19 cellular contexts compared by ENCODE assay signal in the genomic region with DNA sequence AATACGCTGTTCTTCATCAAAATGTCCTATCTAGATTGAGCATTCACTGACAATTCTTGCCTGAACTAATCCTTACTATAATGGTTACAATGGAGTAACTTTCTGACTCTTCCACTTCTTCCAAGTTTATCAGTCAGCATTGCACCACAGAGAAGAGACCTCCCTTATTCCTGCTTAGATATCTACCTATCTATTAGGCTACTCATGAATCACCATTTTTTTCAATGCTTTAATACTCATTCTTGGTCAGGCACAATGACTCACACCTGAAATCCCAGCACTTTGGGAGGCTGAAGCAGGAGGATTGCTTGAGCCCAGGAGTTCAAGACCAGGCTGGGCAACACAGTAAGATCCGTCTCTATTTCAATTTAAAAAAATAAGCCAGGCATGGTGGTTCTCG. TPM values are rescaled to one million over a fixed set of nuclear protein-coding genes. Genes with fewer than 3 reads are reported as not detected.
DNase-seq lines count a peak whose midpoint lies in the region; ATAC-seq and TF ChIP-seq lines count a peak whose summit lies in the region.
"Had no signal": no experiment of that assay in that cellular context is flagged by ENCODE, and none has a peak within 500 bp of the region (broad histone marks: within the 10 kb centered on the region; RNA-seq: fewer than 3 reads in every experiment).

No MANE protein-coding gene starts in this region.

- no peaks in the 10 kb centered on the region for H3K36me3 Mint-ChIP-seq in CD4-positive, alpha-beta T cell (ENCODE audit: low read depth)
- H3K36me3 Mint-ChIP-seq in IgD-negative memory B cell = peaks cover 10% of the 10 kb centered on the region
- peaks cover 24% of the 10 kb centered on the region for H3K36me3 Mint-ChIP-seq in activated T-helper 2 cell treated with anti-CD3 and anti-CD28 coated beads, Interferon-gamma antibody, Interleukin-2, Interleukin-4, amounts not matched to agents 10 μg/mL and 5 μg/mL and 100 μg/mL, durations not matched to agents 14 hours and 24 hours and 36 hours (ENCODE audit: low read depth)
- H3K36me3 Mint-ChIP-seq: neural progenitor cell had no signal

- no peaks in the 10 kb centered on the region for H3K36me3 ChIP-seq in WERI-Rb-1
- H3K36me3 ChIP-seq: heart left ventricle, neural progenitor cell had no signal

- H3K4me3 ChIP-seq in WERI-Rb-1 (ENCODE audit: low read depth, low read length) = no peak overlapping the region
- H3K4me3 ChIP-seq in dorsolateral prefrontal cortex = no peak overlapping the region
- H3K4me3 ChIP-seq: body of pancreas, heart left ventricle, neural progenitor cell, testis had no signal

- ATAC-seq in CD4-positive, alpha-beta T cell (ENCODE audit: poor library complexity) = no peak
- ATAC-seq in HG02973 (IDR thresholded peaks at IDR 0.05; ENCODE audit: unreplicated experiment) = no peak
- ATAC-seq: body of pancreas, esophagus mucosa, heart left ventricle, right cardiac atrium had no signal

- CTCF ChIA-PET in CD4-positive, alpha-beta T cell (lab: Charles Lee) = no interaction called here

- DNase-seq in CD4-positive, alpha-beta T cell = no peak
- DNase-seq in activated T-helper 2 cell treated with anti-CD3 and anti-CD28 coated beads, Interferon-gamma antibody, Interleukin-2, Interleukin-4, amounts not matched to agents 10 μg/mL and 5 μg/mL and 100 μg/mL, durations not matched to agents 14 hours and 24 hours and 36 hours (ENCODE audit: low spot score) = no peak
- DNase-seq in kidney tubule cell (ENCODE audit: low spot score) = peak; percentile 40
- DNase-seq in DMS53 treated with DMSO at 0.1 percent for 48 hours (lab: John Stamatoyannopoulos, UW; ENCODE audit: unreplicated experiment) = no peak
- no peak for DNase-seq in WERI-Rb-1
- DNase-seq in dorsolateral prefrontal cortex = no peak
- DNase-seq: activated gamma-delta T cell treated with Interleukin-2 at 50 U/mL for 16 hours; body of pancreas; cortex of kidney; GOT3; heart left ventricle; mesenchymal stem cell; right cardiac atrium; stimulated activated CD4-positive, alpha-beta T cell treated with anti-CD3 and anti-CD28 coated beads, Interleukin-2, amount 100 ng/mL, for 24 hours; testis had no signal

- H3K4me1 Mint-ChIP-seq in CD4-positive, alpha-beta T cell (ENCODE audit: low read depth) = peaks cover 72% of the 10 kb centered on the region
- peaks cover 30 to 38% (median 31%) of the 10 kb centered on the region in 3 donors for H3K4me1 Mint-ChIP-seq in IgD-negative memory B cell
- H3K4me1 Mint-ChIP-seq in activated T-helper 2 cell treated with anti-CD3 and anti-CD28 coated beads, Interferon-gamma antibody, Interleukin-2, Interleukin-4, amounts not matched to agents 10 μg/mL and 5 μg/mL and 100 μg/mL, durations not matched to agents 14 hours and 24 hours and 36 hours (ENCODE audit: low read depth) = peaks cover 52% of the 10 kb centered on the region
- H3K4me1 Mint-ChIP-seq: neural progenitor cell had no signal

- H3K4me3 Mint-ChIP-seq in CD4-positive, alpha-beta T cell = peak overlapping the region; percentile 23
- peak overlapping the region in 1 of 4 donors; percentile 49 for H3K4me3 Mint-ChIP-seq in IgD-negative memory B cell
- no peak overlapping the region for H3K4me3 Mint-ChIP-seq in activated T-helper 2 cell treated with anti-CD3 and anti-CD28 coated beads, Interferon-gamma antibody, Interleukin-2, Interleukin-4, amounts not matched to agents 10 μg/mL and 5 μg/mL and 100 μg/mL, durations not matched to agents 14 hours and 24 hours and 36 hours (ENCODE audit: low read depth)
- H3K4me3 Mint-ChIP-seq: neural progenitor cell had no signal

- no peaks in the 10 kb centered on the region for H3K27me3 ChIP-seq in CD4-positive, alpha-beta T cell (ENCODE audit: control insufficient read depth, insufficient read depth, low read length)
- H3K27me3 ChIP-seq in WERI-Rb-1 (ENCODE audit: insufficient read depth, low read depth, severe bottlenecking) (no peaks in the 10 kb centered on the region), dorsolateral prefrontal cortex (no peaks in the 10 kb centered on the region)
- H3K27me3 ChIP-seq: body of pancreas, heart left ventricle, neural progenitor cell, testis had no signal

- H3K9me3 Mint-ChIP-seq in CD4-positive, alpha-beta T cell = no peaks in the 10 kb centered on the region
- H3K9me3 Mint-ChIP-seq in IgD-negative memory B cell = no peaks in the 10 kb centered on the region
- H3K9me3 Mint-ChIP-seq in activated T-helper 2 cell treated with anti-CD3 and anti-CD28 coated beads, Interferon-gamma antibody, Interleukin-2, Interleukin-4, amounts not matched to agents 10 μg/mL and 5 μg/mL and 100 μg/mL, durations not matched to agents 14 hours and 24 hours and 36 hours = no peaks in the 10 kb centered on the region
- H3K9me3 Mint-ChIP-seq: neural progenitor cell had no signal

- no peaks in the 10 kb centered on the region for H3K27me3 Mint-ChIP-seq in CD4-positive, alpha-beta T cell
- no peaks in the 10 kb centered on the region for H3K27me3 Mint-ChIP-seq in IgD-negative memory B cell
- H3K27me3 Mint-ChIP-seq in activated T-helper 2 cell treated with anti-CD3 and anti-CD28 coated beads, Interferon-gamma antibody, Interleukin-2, Interleukin-4, amounts not matched to agents 10 μg/mL and 5 μg/mL and 100 μg/mL, durations not matched to agents 14 hours and 24 hours and 36 hours (ENCODE audit: low read depth) = no peaks in the 10 kb centered on the region

- TF ChIP-seq CTCF in CD4-positive, alpha-beta T cell (IDR thresholded peaks at IDR 0.05) = no peak
- TF ChIP-seq CTCF in WERI-Rb-1 (IDR thresholded peaks at IDR 0.05; ENCODE audit: low read depth, low read length) = no peak
- TF ChIP-seq CTCF in dorsolateral prefrontal cortex (IDR thresholded peaks at IDR 0.05 in 54 of 56, conservative IDR thresholded peaks at IDR 0.05 in 2 of 56; ENCODE audit: low read depth in 1 of 56, partially characterized antibody in 56 of 56) = no peak

- H3K27ac Mint-ChIP-seq in CD4-positive, alpha-beta T cell = no peak overlapping the region
- peak overlapping the region; percentile 91 to 97 (median 96) for H3K27ac Mint-ChIP-seq in IgD-negative memory B cell
- peak overlapping the region; percentile 51 for H3K27ac Mint-ChIP-seq in activated T-helper 2 cell treated with anti-CD3 and anti-CD28 coated beads, Interferon-gamma antibody, Interleukin-2, Interleukin-4, amounts not matched to agents 10 μg/mL and 5 μg/mL and 100 μg/mL, durations not matched to agents 14 hours and 24 hours and 36 hours
- H3K27ac Mint-ChIP-seq: neural progenitor cell had no signal

- H3K9me3 ChIP-seq in CD4-positive, alpha-beta T cell (ENCODE audit: control insufficient read depth, low read length) = no peaks in the 10 kb centered on the region
- no peaks in the 10 kb centered on the region for H3K9me3 ChIP-seq in WERI-Rb-1 (ENCODE audit: severe bottlenecking)
- H3K9me3 ChIP-seq: body of pancreas, heart left ventricle, testis had no signal

- intact Hi-C loops in CD4-positive, alpha-beta T cell (cut with DNase I, micrococcal nuclease) = no loop called here
- intact Hi-C loops in activated T-helper 2 cell treated with anti-CD3 and anti-CD28 coated beads, Interferon-gamma antibody, Interleukin-2, Interleukin-4, amounts not matched to agents 10 μg/mL and 5 μg/mL and 100 μg/mL, durations not matched to agents 14 hours and 24 hours and 36 hours (cut with micrococcal nuclease) = no loop called here
- intact Hi-C loops in dorsolateral prefrontal cortex (cut with DNase I) = no loop called here

- no peak overlapping the region for H3K27ac ChIP-seq in CD4-positive, alpha-beta T cell (ENCODE audit: low read depth, low read length)
- H3K27ac ChIP-seq in WERI-Rb-1 (no peak overlapping the region), dorsolateral prefrontal cortex (no peak overlapping the region)
- H3K27ac ChIP-seq: body of pancreas, neural progenitor cell had no signal

- POLR2A ChIA-PET in CD4-positive, alpha-beta T cell (lab: Charles Lee) = no interaction called here

RNA-seq across cellular contexts. Expression of a gene that starts 39.3 kb away (rescaled TPM):
- 10 to 100 TPM; 28.0 to 29.8 TPM for total RNA-seq in CD4-positive, alpha-beta T cell
- 19.0 TPM for polyA plus RNA-seq in IgD-negative memory B cell
- total RNA-seq in activated T-helper 2 cell treated with anti-CD3 and anti-CD28 coated beads, Interferon-gamma antibody, Interleukin-2, Interleukin-4, amounts not matched to agents 10 μg/mL and 5 μg/mL and 100 μg/mL, durations not matched to agents 14 hours and 24 hours and 36 hours = 20.5 and 21.4 TPM in 2 replicates
- total RNA-seq in dorsolateral prefrontal cortex = 10 to 100 TPM; 24.8 to 54.3 (median 39.0) TPM
